ENCODE assay signal across 1 cellular context in genomic region chr3:155334215-155334896, GRCh38.
TF ChIP-seq lines count a peak whose summit lies in the region.

No MANE protein-coding gene starts in this region.

TF ChIP-seq in K562, 482 proteins besides CTCF, POLR2A, EP300 and RAD21:
- TF ChIP-seq PRPF4 (IDR thresholded peaks at IDR 0.05; ENCODE audit: insufficient read depth, low read depth, low read length, poor library complexity, severe bottlenecking) (no peak), CREB3 (tag; conservative IDR thresholded peaks at IDR 0.05; ENCODE audit: low read depth) (0 out of 2 replicates have a peak, but pooled peaks have one; percentile 42), C11orf30 (IDR thresholded peaks at IDR 0.05; ENCODE audit: low read depth) (peak; percentile 55), U2AF2 (optimal IDR thresholded peaks at IDR 0.05; ENCODE audit: low read depth, low read length) (no peak), TEAD1 (CRISPR knock-in tag; IDR thresholded peaks at IDR 0.05) (0 out of 4 replicates have a peak, but pooled peaks of 1 of the 2 experiments have one; percentile 28), ZNF79 (CRISPR knock-in tag; IDR thresholded peaks at IDR 0.05; ENCODE audit: low read depth) (no peak), MAZ (CRISPR knock-in tag; conservative IDR thresholded peaks at IDR 0.05 in 1 of 2, IDR thresholded peaks at IDR 0.05 in 1 of 2) (0 out of 4 replicates have a peak, but pooled peaks of 1 of the 2 experiments have one; percentile 42), ZNF184 (CRISPR knock-in tag; IDR thresholded peaks at IDR 0.05) (no peak), MAFG (tag; conservative IDR thresholded peaks at IDR 0.05) (peak; percentile 63), ZKSCAN8 (CRISPR knock-in tag; IDR thresholded peaks at IDR 0.05) (0 out of 2 replicates have a peak, but pooled peaks have one; percentile 19), PHF8 (IDR thresholded peaks at IDR 0.05; ENCODE audit: borderline replicate concordance, low read length) (no peak), ZNF316 (IDR thresholded peaks at IDR 0.05) (peak; percentile 75), POLR2G (IDR thresholded peaks at IDR 0.05; ENCODE audit: low read depth, low read length) (0 out of 2 replicates have a peak, but pooled peaks have one; percentile 6)
